8 cellular contexts compared by ENCODE assay signal in the genomic region with DNA sequence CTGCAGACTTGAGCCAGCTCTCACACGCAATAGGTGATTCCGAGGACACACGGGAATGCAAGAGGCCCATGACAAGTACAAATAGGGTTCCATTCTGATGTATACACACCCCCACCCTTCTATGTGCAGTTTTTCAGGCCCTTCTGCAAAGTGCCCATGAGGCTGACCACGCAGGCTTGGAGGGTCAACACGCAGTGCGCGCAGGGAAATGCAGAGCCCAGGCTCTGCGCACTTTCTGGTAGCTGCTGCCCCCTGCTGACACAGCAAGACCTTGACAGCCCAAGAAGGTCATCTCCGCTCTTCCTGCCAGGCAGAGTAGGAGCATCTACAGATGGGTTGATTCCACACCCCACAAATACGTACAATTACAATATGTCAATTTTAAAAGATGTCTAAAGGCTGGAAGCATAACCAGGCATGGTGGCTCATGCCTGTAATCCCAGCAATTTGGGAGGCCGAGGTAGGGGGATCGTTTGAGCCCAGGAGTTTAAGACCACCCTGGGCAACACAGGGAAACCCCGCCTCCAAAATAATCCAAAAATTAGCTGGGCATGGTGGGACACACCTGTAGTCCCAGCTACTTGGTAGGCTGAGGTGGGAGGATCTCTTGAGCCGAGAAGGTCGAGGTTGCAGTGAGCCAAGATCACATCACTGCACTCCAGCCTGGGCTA. TPM values are rescaled to one million over a fixed set of nuclear protein-coding genes. Genes with fewer than 3 reads are reported as not detected.
DNase-seq lines count a peak whose midpoint lies in the region; ATAC-seq and TF ChIP-seq lines count a peak whose summit lies in the region.

No MANE protein-coding gene starts in this region.

- peak; percentile 89 for TF ChIP-seq CTCF in NB4 (IDR thresholded peaks at IDR 0.05; ENCODE audit: low read depth, low read length)

- peaks cover 11% of the 10 kb centered on the region for H3K4me1 Mint-ChIP-seq in activated CD4-positive, alpha-beta T cell treated with anti-CD3 and anti-CD28 coated beads, Interleukin-2, amount 10 ng/mL, durations not matched to agents 24 days and 14 days
- H3K4me1 Mint-ChIP-seq in effector memory CD8-positive, alpha-beta T cell (ENCODE audit: low read depth in 2 of 2): peaks cover 9 to 10% of the 10 kb centered on the region in 2 donors

- intact Hi-C loops in activated CD4-positive, alpha-beta T cell treated with anti-CD3 and anti-CD28 coated beads, Interleukin-2, amount 10 ng/mL, durations not matched to agents 24 days and 14 days (cut with micrococcal nuclease): loop anchor here (1.0 to 2.0 kb wide), 2 partner anchors 184 to 403 kb away; no protein-coding TSS in a partner anchor

- peaks cover 8% of the 10 kb centered on the region for H3K36me3 Mint-ChIP-seq in activated CD4-positive, alpha-beta T cell treated with anti-CD3 and anti-CD28 coated beads, Interleukin-2, amount 10 ng/mL, durations not matched to agents 24 days and 14 days (ENCODE audit: low read depth)
- H3K36me3 Mint-ChIP-seq in effector memory CD8-positive, alpha-beta T cell (ENCODE audit: insufficient read depth): peaks cover 6% of the 10 kb centered on the region

- DNase-seq in NK-92 treated with Interleukin-12 subunit alpha and Interleukin-12 subunit beta, amount 100 ng/mL, for 24 hours (lab: John Stamatoyannopoulos, UW): peak; percentile 14
- DNase-seq in NK-92 (lab: John Stamatoyannopoulos, UW; ENCODE audit: unreplicated experiment) (no peak), HEK293T (ENCODE audit: extremely low spot score) (peak; percentile 51), NB4 (ENCODE audit: low read depth) (peak; percentile 84), mucosa of gallbladder (ENCODE audit: low spot score) (peak; percentile 55), substantia nigra (lab: John Stamatoyannopoulos, UW) (peak in 40 of 49 donors; percentile 9 to 80 (median 40))
- DNase-seq in activated CD4-positive, alpha-beta T cell treated with anti-CD3 and anti-CD28 coated beads, Interleukin-2, amount 10 ng/mL, durations not matched to agents 24 days and 14 days: peak; percentile 85
- peak; percentile 11 to 14 (median 11) for DNase-seq in effector memory CD8-positive, alpha-beta T cell

- ATAC-seq in effector memory CD8-positive, alpha-beta T cell (replicated peaks): peak; percentile 46

- H3K4me3 ChIP-seq in NB4 (ENCODE audit: low read depth, low read length): no peak overlapping the region

- no peak overlapping the region for H3K27ac ChIP-seq in substantia nigra (ENCODE audit: low read depth, low read length, poor library complexity, severe bottlenecking)

- no peak overlapping the region for H3K27ac Mint-ChIP-seq in activated CD4-positive, alpha-beta T cell treated with anti-CD3 and anti-CD28 coated beads, Interleukin-2, amount 10 ng/mL, durations not matched to agents 24 days and 14 days
- peak overlapping the region in 1 of 2 donors; percentile 35 for H3K27ac Mint-ChIP-seq in effector memory CD8-positive, alpha-beta T cell

- no peak overlapping the region for H3K4me3 Mint-ChIP-seq in activated CD4-positive, alpha-beta T cell treated with anti-CD3 and anti-CD28 coated beads, Interleukin-2, amount 10 ng/mL, durations not matched to agents 24 days and 14 days
- no peak overlapping the region for H3K4me3 Mint-ChIP-seq in effector memory CD8-positive, alpha-beta T cell

- no peak for TF ChIP-seq POLR2A in NB4 (IDR thresholded peaks at IDR 0.05; ENCODE audit: extremely low read depth, insufficient read length)

- no peaks in the 10 kb centered on the region for H3K9me3 Mint-ChIP-seq in activated CD4-positive, alpha-beta T cell treated with anti-CD3 and anti-CD28 coated beads, Interleukin-2, amount 10 ng/mL, durations not matched to agents 24 days and 14 days
- no peaks in the 10 kb centered on the region for H3K9me3 Mint-ChIP-seq in effector memory CD8-positive, alpha-beta T cell

- CTCF ChIA-PET in HEK293T (lab: Yijun Ruan, JAX): interaction anchor here (1.0 kb wide), 1 partner anchor 185 kb away, joined by 7 read pairs; no protein-coding TSS in a partner anchor

- POLR2A ChIA-PET in HEK293T (lab: Yijun Ruan, JAX): no interaction called here

- peaks cover 2% of the 10 kb centered on the region for H3K27me3 Mint-ChIP-seq in activated CD4-positive, alpha-beta T cell treated with anti-CD3 and anti-CD28 coated beads, Interleukin-2, amount 10 ng/mL, durations not matched to agents 24 days and 14 days
- peaks cover 9 to 15% of the 10 kb centered on the region in 2 donors for H3K27me3 Mint-ChIP-seq in effector memory CD8-positive, alpha-beta T cell

TF ChIP-seq in HEK293T, 16 proteins besides CTCF, POLR2A, EP300 and RAD21:
- TF ChIP-seq FOXK2 (IDR thresholded peaks at IDR 0.05) (no peak), SUZ12 (IDR thresholded peaks at IDR 0.05) (no peak), CTBP1 (IDR thresholded peaks at IDR 0.05; ENCODE audit: borderline replicate concordance) (no peak), HDGF (IDR thresholded peaks at IDR 0.05; ENCODE audit: borderline replicate concordance) (no peak), NFRKB (IDR thresholded peaks at IDR 0.05) (no peak), FOXA1 (IDR thresholded peaks at IDR 0.05) (no peak), ARNT (IDR thresholded peaks at IDR 0.05) (no peak), BHLHE40 (IDR thresholded peaks at IDR 0.05; ENCODE audit: borderline replicate concordance) (no peak), FOXM1 (IDR thresholded peaks at IDR 0.05; ENCODE audit: borderline replicate concordance) (no peak), L3MBTL2 (conservative IDR thresholded peaks at IDR 0.05) (no peak), PKNOX1 (IDR thresholded peaks at IDR 0.05) (no peak), LEF1 (IDR thresholded peaks at IDR 0.05; ENCODE audit: borderline replicate concordance) (no peak), ZNF384 (IDR thresholded peaks at IDR 0.05) (no peak), SP1 (IDR thresholded peaks at IDR 0.05) (no peak)
TF ChIP-seq in HEK293T: peak in this region for 0.

RNA-seq across cellular contexts. Expression of gene SH3BP5L, which starts 18.5 kb away (rescaled TPM):
- 27.5 and 28.2 TPM in 2 replicates for total RNA-seq in activated CD4-positive, alpha-beta T cell treated with anti-CD3 and anti-CD28 coated beads, Interleukin-2, amount 10 ng/mL, durations not matched to agents 24 days and 14 days
- total RNA-seq in mucosa of gallbladder: 40.0 TPM

RNA-seq across cellular contexts. Expression of gene ZNF672, which starts 30.8 kb away (rescaled TPM):
- total RNA-seq in activated CD4-positive, alpha-beta T cell treated with anti-CD3 and anti-CD28 coated beads, Interleukin-2, amount 10 ng/mL, durations not matched to agents 24 days and 14 days: 44.0 and 48.8 TPM in 2 replicates
- 41.6 TPM for total RNA-seq in mucosa of gallbladder

RNA-seq across cellular contexts. Expression of gene LYPD8, which starts 51.6 kb away (rescaled TPM):
- total RNA-seq in activated CD4-positive, alpha-beta T cell treated with anti-CD3 and anti-CD28 coated beads, Interleukin-2, amount 10 ng/mL, durations not matched to agents 24 days and 14 days: not detected in 2 replicates
- not detected for total RNA-seq in mucosa of gallbladder

RNA-seq across cellular contexts. Expression of gene ZNF692, which starts 51.7 kb away (rescaled TPM):
- total RNA-seq in activated CD4-positive, alpha-beta T cell treated with anti-CD3 and anti-CD28 coated beads, Interleukin-2, amount 10 ng/mL, durations not matched to agents 24 days and 14 days: 94.9 and 100 TPM in 2 replicates
- 62.7 TPM for total RNA-seq in mucosa of gallbladder
